ENCODE assay signal across 21 cellular contexts in the genomic region with DNA sequence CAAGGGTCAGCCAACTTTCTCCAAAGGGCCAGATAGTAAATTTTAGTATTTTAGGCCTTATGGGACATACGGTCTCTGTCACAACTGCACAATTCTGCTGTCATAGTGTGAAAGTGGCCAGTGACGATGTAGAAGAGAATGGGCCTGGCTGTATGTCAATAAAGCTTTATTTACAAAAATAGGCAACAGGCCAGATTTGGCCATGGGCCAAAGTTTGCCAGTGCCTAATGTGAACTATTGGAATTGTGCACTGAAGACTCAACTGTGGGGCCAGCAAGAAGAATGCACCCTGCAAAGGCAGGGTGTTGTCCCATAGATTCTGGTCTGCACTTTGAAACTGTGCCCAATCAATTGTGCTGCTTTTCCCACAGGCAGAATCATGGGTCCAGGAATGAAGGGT.
DNase-seq lines count a peak whose midpoint lies in the region; ATAC-seq, FAIRE-seq and TF ChIP-seq lines count a peak whose summit lies in the region.
"Had no signal": no experiment of that assay in that cellular context is flagged by ENCODE, and none has a peak within 500 bp of the region (broad histone marks: within the 10 kb centered on the region; RNA-seq: fewer than 3 reads in every experiment).

No MANE protein-coding gene starts in this region.

- CTCF ChIA-PET in HepG2 (lab: Yijun Ruan, JAX; ENCODE audit: low intra/inter-chr PET ratio, low total read pairs) = no interaction called here

- no peaks in the 10 kb centered on the region for H3K79me2 ChIP-seq in HepG2 (ENCODE audit: insufficient read depth, low read length)

- ATAC-seq in HepG2 (no peak), upper lobe of right lung (no peak)
- ATAC-seq: A549, HCT116 had no signal

- DNase-seq in NCI-H748 (lab: John Stamatoyannopoulos, UW; ENCODE audit: unreplicated experiment) (peak; percentile 3), NCI-H748 treated with DMSO at 0.1 percent for 48 hours (lab: John Stamatoyannopoulos, UW) (no peak), NCI-H69 (lab: John Stamatoyannopoulos, UW) (peak; percentile 13), HepG2 (ENCODE audit: low spot score) (no peak), upper lobe of right lung (peak; percentile 2), SK-N-DZ (ENCODE audit: low spot score) (no peak), esophagus squamous epithelium (lab: John Stamatoyannopoulos, UW) (no peak), epidermal melanocyte (ENCODE audit: insufficient read length, low spot score) (no peak)
- DNase-seq: AML-193; CD4-positive, alpha-beta memory T cell; DMS153; DMS79; GDM1; GOT3; H7 had no signal

- H3K27me3 ChIP-seq in HepG2 (ENCODE audit: control insufficient read depth in 1 of 2, insufficient read depth in 2 of 2, low read length in 2 of 2) (peaks cover 6 to 14% of the 10 kb centered on the region in 2 experiments; a peak in 4 of 5 replicates), upper lobe of right lung (no peaks in the 10 kb centered on the region), esophagus squamous epithelium (peaks cover 0 to 24% (median 0%) of the 10 kb centered on the region in 4 donors)

- BruUV-seq in HepG2 (replicated peaks; lab: Mats Ljungman, UMichigan) = no TSS peak

- POLR2A ChIA-PET in HepG2 (lab: Yijun Ruan, JAX) = no interaction called here

- in situ Hi-C loops in HepG2 (cut with HindIII; ENCODE audit: extremely low pct_ligation_motif_present, low pct_unique_long_range_greater_than_20kb) = no loop called here

- H3K27ac ChIP-seq in HepG2 (ENCODE audit: extremely low read length, insufficient read depth, low read length) (no peak overlapping the region), upper lobe of right lung (no peak overlapping the region), esophagus squamous epithelium (no peak overlapping the region)
- H3K27ac ChIP-seq: 22Rv1, A549 had no signal

- 8% methylated on average over 2 of the region's 2 CpGs for WGBS in HepG2 (ENCODE audit: low lambda C conversion rate)
- WGBS in esophagus squamous epithelium, 2 donors = 85 to 89% methylated on average over 2 of the region's 2 CpGs

- no peaks in the 10 kb centered on the region for H3K9me3 ChIP-seq in HepG2 (ENCODE audit: low read length)
- H3K9me3 ChIP-seq in upper lobe of right lung = no peaks in the 10 kb centered on the region
- no peaks in the 10 kb centered on the region for H3K9me3 ChIP-seq in esophagus squamous epithelium
- H3K9me3 ChIP-seq: A549 had no signal

- H3K36me3 ChIP-seq in HepG2 (replicated peaks in 1 of 2; ENCODE audit: control insufficient read depth in 1 of 2, insufficient read depth in 2 of 2, low read length in 2 of 2) (no peaks in the 10 kb centered on the region), upper lobe of right lung (no peaks in the 10 kb centered on the region), esophagus squamous epithelium (no peaks in the 10 kb centered on the region)

- H3K4me2 ChIP-seq in HepG2 (ENCODE audit: low read depth, low read length) = no peak overlapping the region
- H3K4me2 ChIP-seq: A549 had no signal

- no peak for TF ChIP-seq RAD21 in HepG2 (CRISPR knock-in tag; IDR thresholded peaks at IDR 0.05)

- TF ChIP-seq POLR2A in HepG2 (IDR thresholded peaks at IDR 0.05; ENCODE audit: insufficient read depth in 1 of 2, low read depth in 2 of 2, low read length in 2 of 2) = no peak
- no peak for TF ChIP-seq POLR2A in esophagus squamous epithelium (IDR thresholded peaks at IDR 0.05)

- no peak overlapping the region for H3K9ac ChIP-seq in HepG2 (ENCODE audit: insufficient read depth, low read depth, low read length)

- H2AFZ ChIP-seq in HepG2 (ENCODE audit: low read length) = no peak overlapping the region

- TF ChIP-seq EP300 in HepG2 (IDR thresholded peaks at IDR 0.05; ENCODE audit: low read depth in 2 of 2, low read length in 2 of 2) = no peak
- no peak for TF ChIP-seq EP300 in HepG2 (CRISPR knock-in tag; IDR thresholded peaks at IDR 0.05; ENCODE audit: borderline replicate concordance)

- H3K4me3 ChIP-seq in HepG2 (replicated peaks in 1 of 3; ENCODE audit: insufficient read depth in 1 of 3, low read depth in 2 of 3, low read length in 3 of 3) (no peak overlapping the region), upper lobe of right lung (no peak overlapping the region), esophagus squamous epithelium (no peak overlapping the region)
- H3K4me3 ChIP-seq: A549 had no signal

- TF ChIP-seq CTCF in HepG2 (CRISPR knock-in tag; IDR thresholded peaks at IDR 0.05) (no peak), upper lobe of right lung (IDR thresholded peaks at IDR 0.05) (no peak), esophagus squamous epithelium (IDR thresholded peaks at IDR 0.05) (no peak)

- no peaks in the 10 kb centered on the region for H3K4me1 ChIP-seq in HepG2 (ENCODE audit: insufficient read depth, low read length)
- H3K4me1 ChIP-seq in upper lobe of right lung = no peaks in the 10 kb centered on the region
- no peaks in the 10 kb centered on the region for H3K4me1 ChIP-seq in esophagus squamous epithelium
- H3K4me1 ChIP-seq: A549 had no signal

- no peak for FAIRE-seq in HepG2 (lab: Jason Lieb, UNC)
- FAIRE-seq: A549, GM12892, GM18507, HTR-8/SVneo had no signal

- no peaks in the 10 kb centered on the region for H4K20me1 ChIP-seq in HepG2 (ENCODE audit: insufficient read depth, low read length)

- intact Hi-C loops in HepG2 (cut with micrococcal nuclease; ENCODE audit: unreplicated experiment) = no loop called here
- intact Hi-C loops in upper lobe of right lung (cut with DNase I) = no loop called here
- intact Hi-C loops in esophagus squamous epithelium (cut with DNase I) = no loop called here

TF ChIP-seq in HepG2, 621 proteins besides CTCF, POLR2A, EP300 and RAD21 (continues in another document):
- TF ChIP-seq, protein P1, sequence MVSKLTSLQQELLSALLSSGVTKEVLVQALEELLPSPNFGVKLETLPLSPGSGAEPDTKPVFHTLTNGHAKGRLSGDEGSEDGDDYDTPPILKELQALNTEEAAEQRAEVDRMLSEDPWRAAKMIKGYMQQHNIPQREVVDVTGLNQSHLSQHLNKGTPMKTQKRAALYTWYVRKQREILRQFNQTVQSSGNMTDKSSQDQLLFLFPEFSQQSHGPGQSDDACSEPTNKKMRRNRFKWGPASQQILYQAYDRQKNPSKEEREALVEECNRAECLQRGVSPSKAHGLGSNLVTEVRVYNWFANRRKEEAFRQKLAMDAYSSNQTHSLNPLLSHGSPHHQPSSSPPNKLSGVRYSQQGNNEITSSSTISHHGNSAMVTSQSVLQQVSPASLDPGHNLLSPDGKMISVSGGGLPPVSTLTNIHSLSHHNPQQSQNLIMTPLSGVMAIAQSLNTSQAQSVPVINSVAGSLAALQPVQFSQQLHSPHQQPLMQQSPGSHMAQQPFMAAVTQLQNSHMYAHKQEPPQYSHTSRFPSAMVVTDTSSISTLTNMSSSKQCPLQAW (CRISPR knock-in tag; IDR thresholded peaks at IDR 0.05) = no peak
- TF ChIP-seq ZNF562 (CRISPR knock-in tag; IDR thresholded peaks at IDR 0.05; ENCODE audit: borderline replicate concordance) = no peak
- TF ChIP-seq, protein P2, sequence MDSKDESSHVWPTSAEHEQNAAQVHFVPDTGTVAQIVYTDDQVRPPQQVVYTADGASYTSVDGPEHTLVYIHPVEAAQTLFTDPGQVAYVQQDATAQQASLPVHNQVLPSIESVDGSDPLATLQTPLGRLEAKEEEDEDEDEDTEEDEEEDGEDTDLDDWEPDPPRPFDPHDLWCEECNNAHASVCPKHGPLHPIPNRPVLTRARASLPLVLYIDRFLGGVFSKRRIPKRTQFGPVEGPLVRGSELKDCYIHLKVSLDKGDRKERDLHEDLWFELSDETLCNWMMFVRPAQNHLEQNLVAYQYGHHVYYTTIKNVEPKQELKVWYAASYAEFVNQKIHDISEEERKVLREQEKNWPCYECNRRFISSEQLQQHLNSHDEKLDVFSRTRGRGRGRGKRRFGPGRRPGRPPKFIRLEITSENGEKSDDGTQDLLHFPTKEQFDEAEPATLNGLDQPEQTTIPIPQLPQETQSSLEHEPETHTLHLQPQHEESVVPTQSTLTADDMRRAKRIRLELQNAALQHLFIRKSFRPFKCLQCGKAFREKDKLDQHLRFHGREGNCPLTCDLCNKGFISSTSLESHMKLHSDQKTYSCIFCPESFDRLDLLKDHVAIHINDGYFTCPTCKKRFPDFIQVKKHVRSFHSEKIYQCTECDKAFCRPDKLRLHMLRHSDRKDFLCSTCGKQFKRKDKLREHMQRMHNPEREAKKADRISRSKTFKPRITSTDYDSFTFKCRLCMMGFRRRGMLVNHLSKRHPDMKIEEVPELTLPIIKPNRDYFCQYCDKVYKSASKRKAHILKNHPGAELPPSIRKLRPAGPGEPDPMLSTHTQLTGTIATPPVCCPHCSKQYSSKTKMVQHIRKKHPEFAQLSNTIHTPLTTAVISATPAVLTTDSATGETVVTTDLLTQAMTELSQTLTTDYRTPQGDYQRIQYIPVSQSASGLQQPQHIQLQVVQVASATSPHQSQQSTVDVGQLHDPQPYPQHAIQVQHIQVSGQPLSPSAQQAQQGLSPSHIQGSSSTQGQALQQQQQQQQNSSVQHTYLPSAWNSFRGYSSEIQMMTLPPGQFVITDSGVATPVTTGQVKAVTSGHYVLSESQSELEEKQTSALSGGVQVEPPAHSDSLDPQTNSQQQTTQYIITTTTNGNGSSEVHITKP (CRISPR knock-in tag; IDR thresholded peaks at IDR 0.05; ENCODE audit: low read depth) = no peak
- no peak for TF ChIP-seq SOX13 (IDR thresholded peaks at IDR 0.05)
- TF ChIP-seq SOX13 (CRISPR knock-in tag; conservative IDR thresholded peaks at IDR 0.05 in 1 of 2, IDR thresholded peaks at IDR 0.05 in 1 of 2) = no peak
- TF ChIP-seq, protein P3, sequence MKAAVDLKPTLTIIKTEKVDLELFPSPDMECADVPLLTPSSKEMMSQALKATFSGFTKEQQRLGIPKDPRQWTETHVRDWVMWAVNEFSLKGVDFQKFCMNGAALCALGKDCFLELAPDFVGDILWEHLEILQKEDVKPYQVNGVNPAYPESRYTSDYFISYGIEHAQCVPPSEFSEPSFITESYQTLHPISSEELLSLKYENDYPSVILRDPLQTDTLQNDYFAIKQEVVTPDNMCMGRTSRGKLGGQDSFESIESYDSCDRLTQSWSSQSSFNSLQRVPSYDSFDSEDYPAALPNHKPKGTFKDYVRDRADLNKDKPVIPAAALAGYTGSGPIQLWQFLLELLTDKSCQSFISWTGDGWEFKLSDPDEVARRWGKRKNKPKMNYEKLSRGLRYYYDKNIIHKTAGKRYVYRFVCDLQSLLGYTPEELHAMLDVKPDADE (CRISPR knock-in tag; IDR thresholded peaks at IDR 0.05) = no peak

Comparison
In these comparisons a context has a peak if more than half of its experiments do, and no peak if none do; other contexts are left out.
1. DNase-seq: peak in NCI-H748 (single experiment), NCI-H69 (single experiment) and upper lobe of right lung (single experiment); none in NCI-H748 treated with DMSO at 0.1 percent for 48 hours (single experiment), HepG2 (single experiment), SK-N-DZ (single experiment), esophagus squamous epithelium (single experiment) and epidermal melanocyte (single experiment).